Comparison of ENCODE assay signal across 8 cellular contexts in the genomic region with DNA sequence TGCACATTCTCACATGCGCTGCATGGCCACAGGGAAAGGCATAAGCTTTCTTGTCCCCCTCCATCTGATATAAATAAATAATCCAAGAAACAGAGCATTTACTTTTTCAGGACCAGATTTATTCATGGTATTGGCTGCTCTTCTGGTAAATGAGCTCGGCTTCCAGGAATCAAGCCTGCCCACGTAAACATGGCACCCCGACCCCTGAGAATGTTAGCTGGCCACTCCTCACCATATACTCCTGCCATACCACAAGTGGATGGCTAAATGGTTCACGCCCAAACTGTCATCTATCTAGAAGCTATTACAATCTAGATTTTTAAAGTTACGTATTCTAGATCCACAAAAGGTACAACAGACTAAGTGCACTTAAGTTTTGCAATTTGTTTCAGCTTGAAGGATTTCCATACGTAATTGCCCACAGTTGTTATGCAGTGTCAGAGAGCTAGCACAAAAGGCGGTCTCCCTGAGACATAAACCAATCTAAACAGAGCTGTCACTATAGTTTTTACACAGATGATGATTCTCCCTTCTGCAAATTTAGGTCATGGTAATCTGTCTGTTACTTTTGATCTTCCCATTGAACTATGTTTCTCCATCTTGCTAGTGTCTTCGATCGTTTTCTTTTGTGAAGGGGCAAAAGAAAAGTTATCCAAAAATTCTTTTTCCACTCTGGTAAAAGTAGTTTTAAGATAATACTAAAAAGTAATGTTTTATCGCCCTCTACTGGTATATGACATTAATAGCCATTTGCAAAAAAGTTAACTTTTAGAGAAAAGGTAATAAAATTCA. TPM values are rescaled to one million over a fixed set of nuclear protein-coding genes. Genes with fewer than 3 reads are reported as not detected.
A peak's percentile ranks its signal among the peaks of the same experiment; 100 is the strongest.
DNase-seq lines count a peak whose midpoint lies in the region; ATAC-seq and TF ChIP-seq lines count a peak whose summit lies in the region.

No MANE protein-coding gene starts in this region.

- TF ChIP-seq POLR2A in HCT116 (IDR thresholded peaks at IDR 0.05; ENCODE audit: borderline replicate concordance, extremely low read depth, insufficient read depth, insufficient read length) (no peak), sigmoid colon (IDR thresholded peaks at IDR 0.05) (no peak)

- no peak overlapping the region for H2AFZ ChIP-seq in HCT116 (ENCODE audit: low read depth, low read length, poor library complexity, severe bottlenecking)

- no peak overlapping the region for H3K4me2 ChIP-seq in HCT116 (ENCODE audit: low read length)

- H3K27ac ChIP-seq in HCT116 (ENCODE audit: low read depth, low read length) (no peak overlapping the region), sigmoid colon (no peak overlapping the region)

- in situ Hi-C loops in SK-MEL-5 (cut with HindIII; ENCODE audit: low pct_unique_long_range_greater_than_20kb, low sequenced_read_pairs): no loop called here

- peak; percentile 64 for TF ChIP-seq RAD21 in HCT116 (IDR thresholded peaks at IDR 0.05; ENCODE audit: low read depth)

- H3K4me3 ChIP-seq in BJ (ENCODE audit: low read depth, low read length) (no peak overlapping the region), HCT116 (replicated peaks in 1 of 2; ENCODE audit: low read depth in 1 of 2, low read length in 2 of 2) (no peak overlapping the region), fibroblast of the aortic adventitia (ENCODE audit: low read depth, low read length) (no peak overlapping the region), sigmoid colon (no peak overlapping the region)

- H4K20me1 ChIP-seq in HCT116 (ENCODE audit: insufficient read depth): no peaks in the 10 kb centered on the region

- intact Hi-C loops in HCT116 (cut with micrococcal nuclease) (loop anchor here (1.0 to 10.0 kb wide), 6 partner anchors 613 to 1628 kb away; no protein-coding TSS in a partner anchor), sigmoid colon (cut with DNase I) (loop anchor here (1.0 to 5.0 kb wide), 2 partner anchors 613 to 1000 kb away; no protein-coding TSS in a partner anchor)

- TF ChIP-seq CTCF in BJ (IDR thresholded peaks at IDR 0.05; ENCODE audit: insufficient read depth, low read depth, low read length) (peak; percentile 39; the same call in 1 of the 2 replicates), HCT116 (IDR thresholded peaks at IDR 0.05 in 2 of 3, conservative IDR thresholded peaks at IDR 0.05 in 1 of 3; ENCODE audit: borderline replicate concordance in 1 of 3, insufficient read depth in 1 of 3, low read depth in 2 of 3, low read length in 2 of 3) (peak; percentile 30 to 63 (median 53); a peak in 5 of 6 replicates), fibroblast of the aortic adventitia (IDR thresholded peaks at IDR 0.05; ENCODE audit: insufficient read depth, low read length) (peak; percentile 43), sigmoid colon (IDR thresholded peaks at IDR 0.05) (peak; percentile 22 to 69 (median 58))

- no peaks in the 10 kb centered on the region for H3K4me1 ChIP-seq in HCT116 (ENCODE audit: control insufficient read depth in 1 of 2, insufficient read depth in 2 of 2, low read length in 2 of 2)
- H3K4me1 ChIP-seq in sigmoid colon: peaks cover 0 to 17% (median 6%) of the 10 kb centered on the region in 4 donors

- H3K27me3 ChIP-seq in BJ (ENCODE audit: control insufficient read depth, insufficient read depth, low read length): no peaks in the 10 kb centered on the region
- no peaks in the 10 kb centered on the region for H3K27me3 ChIP-seq in HCT116 (ENCODE audit: insufficient read depth, low read length)
- no peaks in the 10 kb centered on the region for H3K27me3 ChIP-seq in sigmoid colon

- ATAC-seq in HCT116 (0 out of 2 replicates have a peak, but pooled peaks have one; percentile 30), GM19455 (IDR thresholded peaks at IDR 0.05; ENCODE audit: unreplicated experiment) (no peak), HG03108 (IDR thresholded peaks at IDR 0.05; ENCODE audit: unreplicated experiment) (no peak)

- H3K9me3 ChIP-seq in HCT116 (ENCODE audit: control insufficient read depth in 1 of 2, insufficient read depth in 1 of 2, low read depth in 1 of 2, low read length in 2 of 2): no peaks in the 10 kb centered on the region
- H3K9me3 ChIP-seq in sigmoid colon: no peaks in the 10 kb centered on the region

- WGBS in sigmoid colon, 2 donors: 47 to 50% methylated on average over 11 of the region's 11 CpGs

- POLR2A ChIA-PET in BJ (lab: Charles Lee): no interaction called here
- POLR2A ChIA-PET in HCT116 (lab: Charles Lee): no interaction called here

- no peaks in the 10 kb centered on the region for H3K79me2 ChIP-seq in HCT116 (ENCODE audit: insufficient read depth, low read length)

- H3K9me2 ChIP-seq in HCT116 (ENCODE audit: insufficient read depth): no peaks in the 10 kb centered on the region

- BruUV-seq in HCT116 (replicated peaks; lab: Mats Ljungman, UMichigan): no TSS peak

- TF ChIP-seq EP300 in sigmoid colon (IDR thresholded peaks at IDR 0.05): no peak

- CTCF ChIA-PET in BJ (lab: Yijun Ruan, JAX) (interaction anchor here (0.5 to 11.1 kb wide), 20 partner anchors 10 to 999 kb away, joined by 3 to 105 read pairs (median 4); a partner anchor contains a TSS), HCT116 (lab: Charles Lee) (interaction anchor here (0.6 to 3.2 kb wide), 11 partner anchors 9 to 1632 kb away, joined by 3 to 25 read pairs (median 6); no protein-coding TSS in a partner anchor)

- RAD21 ChIA-PET in HCT116 (lab: Charles Lee; ENCODE audit: low non-redundant PET in 1 of 2, low total read pairs in 2 of 2, uncharacterized antibody in 2 of 2, unreplicated experiment in 2 of 2): interaction anchor here (0.9 to 1.5 kb wide), 2 partner anchors 614 to 999 kb away, joined by 3 to 7 read pairs (median 6); no protein-coding TSS in a partner anchor

- DNase-seq in BJ (ENCODE audit: low read depth): no peak
- no peak for DNase-seq in HCT116 (ENCODE audit: low read depth, low spot score)
- DNase-seq in SK-MEL-5 (ENCODE audit: low read depth, low spot score): peak; percentile 54
- DNase-seq in fibroblast of the aortic adventitia (ENCODE audit: low read depth): peak; percentile 60
- DNase-seq in sigmoid colon: no peak
- no peak for DNase-seq in A172 (ENCODE audit: low spot score)

- H3K36me3 ChIP-seq in BJ (ENCODE audit: control insufficient read depth, insufficient read depth, low read length) (no peaks in the 10 kb centered on the region), HCT116 (ENCODE audit: control insufficient read depth in 1 of 2, insufficient read depth in 2 of 2, low read length in 2 of 2) (no peaks in the 10 kb centered on the region), sigmoid colon (no peaks in the 10 kb centered on the region)

- no peak overlapping the region for H3K9ac ChIP-seq in HCT116 (ENCODE audit: low read length)

TF ChIP-seq in HCT116, 20 proteins besides CTCF, POLR2A, EP300 and RAD21 (continues in another document):
- no peak for TF ChIP-seq EZH2 (IDR thresholded peaks at IDR 0.05)
- no peak for TF ChIP-seq SP1 (IDR thresholded peaks at IDR 0.05; ENCODE audit: low read depth)
- no peak for TF ChIP-seq EGR1 (IDR thresholded peaks at IDR 0.05; ENCODE audit: low read depth)
- TF ChIP-seq EZH2phosphoT487 (IDR thresholded peaks at IDR 0.05; ENCODE audit: borderline replicate concordance): no peak
- no peak for TF ChIP-seq SRF (IDR thresholded peaks at IDR 0.05; ENCODE audit: low read depth)
- no peak for TF ChIP-seq FOSL1 (IDR thresholded peaks at IDR 0.05; ENCODE audit: low read depth)
- TF ChIP-seq CBX3 (IDR thresholded peaks at IDR 0.05; ENCODE audit: low read depth): no peak
- no peak for TF ChIP-seq CEBPB (IDR thresholded peaks at IDR 0.05; ENCODE audit: low read depth)
- TF ChIP-seq SIN3A (IDR thresholded peaks at IDR 0.05; ENCODE audit: low read depth): no peak
- TF ChIP-seq POLR2AphosphoS5 (IDR thresholded peaks at IDR 0.05; ENCODE audit: low read depth, low read length): no peak
- TF ChIP-seq, protein P1, sequence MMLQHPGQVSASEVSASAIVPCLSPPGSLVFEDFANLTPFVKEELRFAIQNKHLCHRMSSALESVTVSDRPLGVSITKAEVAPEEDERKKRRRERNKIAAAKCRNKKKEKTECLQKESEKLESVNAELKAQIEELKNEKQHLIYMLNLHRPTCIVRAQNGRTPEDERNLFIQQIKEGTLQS (IDR thresholded peaks at IDR 0.05): no peak
- TF ChIP-seq ZFX (IDR thresholded peaks at IDR 0.05): no peak
- TF ChIP-seq, protein P2, sequence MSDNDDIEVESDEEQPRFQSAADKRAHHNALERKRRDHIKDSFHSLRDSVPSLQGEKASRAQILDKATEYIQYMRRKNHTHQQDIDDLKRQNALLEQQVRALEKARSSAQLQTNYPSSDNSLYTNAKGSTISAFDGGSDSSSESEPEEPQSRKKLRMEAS (IDR thresholded peaks at IDR 0.05): no peak
- no peak for TF ChIP-seq ZNF274 (IDR thresholded peaks at IDR 0.05; ENCODE audit: low read depth, low read length)
- no peak for TF ChIP-seq TCF7L2 (IDR thresholded peaks at IDR 0.05; ENCODE audit: borderline replicate concordance, extremely low read depth, insufficient read depth, insufficient read length)

RNA-seq across cellular contexts. Expression of a gene that starts 16.2 kb away (rescaled TPM):
- polyA plus RNA-seq in BJ (2011; rRNA removed) (3.5 and 5.3 TPM in 2 replicates), sigmoid colon (10 to 100 TPM in 2 of 3 donors, 1 to 10 TPM in 1; 9.0 to 14.7 (median 10.6) TPM)
- polyA minus RNA-seq in BJ (2011; rRNA and poly(A)+ RNA removed): 8.4 and 9.5 TPM in 2 replicates
- total RNA-seq in HCT116 (2021; ENCODE audit: unreplicated experiment) (12.2 TPM), fibroblast of the aortic adventitia (ENCODE audit: low replicate concordance) (3.2 and 10.5 TPM in 2 replicates), sigmoid colon (10 to 100 TPM; 30.9 to 36.8 (median 33.7) TPM)
- polyA plus RNA-seq in HCT116 (2012): 3.5 and 3.8 TPM in 2 replicates
- total RNA-seq in SK-MEL-5 (2014; rRNA removed; shearing (Covaris generic)): 5.0 and 5.7 TPM in 2 replicates
- polyA plus RNA-seq in SK-MEL-5 (2015; cell fraction: cytosol; rRNA removed): 8.6 and 11.4 TPM in 2 replicates
- 8.2 and 9.3 TPM in 2 replicates for polyA plus RNA-seq in SK-MEL-5 (2015; cell fraction: nucleus; rRNA removed)
- 1.1 and 2.3 TPM in 2 replicates for total RNA-seq in A172 (2014; rRNA removed; shearing (Covaris generic))

Comparison
In these comparisons a context has a peak if more than half of its experiments do, and no peak if none do; other contexts are left out.
1. DNase-seq: peak in SK-MEL-5 (single experiment) and fibroblast of the aortic adventitia (single experiment); none in BJ (single experiment), HCT116 (single experiment), sigmoid colon (single experiment) and A172 (single experiment).
2. Peak in every context shown above with its lines, with median percentiles within 50 percentile points of each other: CTCF ChIP-seq.